ENCODE assay signal across 1 cellular context in the genomic region with DNA sequence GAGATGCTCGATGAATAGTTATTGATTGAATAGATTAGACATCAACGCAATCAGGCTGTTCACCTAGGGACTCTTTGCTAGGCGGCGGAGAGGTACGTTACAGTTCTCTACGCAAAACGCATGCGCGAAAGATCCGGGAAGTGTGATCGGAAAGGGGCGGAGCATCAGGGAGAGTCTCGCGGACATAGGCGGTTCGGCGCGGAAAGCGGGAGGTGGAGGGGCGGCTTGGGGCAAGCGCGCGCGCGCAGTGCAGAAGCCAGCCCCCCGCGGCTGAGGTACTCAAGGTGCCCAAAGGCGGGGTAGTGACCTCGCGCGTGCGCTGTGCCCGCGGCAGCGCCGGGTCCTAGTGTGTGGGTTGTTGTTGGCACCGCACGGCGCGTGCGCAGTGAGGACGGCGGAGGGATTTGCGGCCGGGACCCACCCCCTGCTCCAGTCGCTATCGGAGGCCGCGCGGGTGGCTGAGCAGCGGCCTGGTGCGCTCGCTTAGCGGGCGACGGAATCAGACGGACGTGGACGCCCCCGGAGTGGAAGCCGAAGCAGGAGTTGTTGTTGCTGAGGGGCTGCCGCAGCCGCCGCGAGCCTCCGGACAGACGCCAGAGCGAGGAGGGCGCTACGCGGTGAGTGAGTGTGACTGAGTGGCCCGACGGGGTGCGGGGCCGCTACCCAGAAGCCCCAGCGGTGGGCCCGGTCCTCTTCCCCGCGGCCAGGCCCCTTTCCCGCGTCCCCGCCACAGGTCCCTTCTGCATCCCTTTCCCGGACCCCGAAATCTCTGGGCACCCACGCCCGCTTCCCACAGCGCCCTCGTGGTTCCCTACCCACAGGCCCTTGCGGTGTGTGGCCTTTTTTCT.
TF ChIP-seq lines count a peak whose summit lies in the region.

A gene with protein sequence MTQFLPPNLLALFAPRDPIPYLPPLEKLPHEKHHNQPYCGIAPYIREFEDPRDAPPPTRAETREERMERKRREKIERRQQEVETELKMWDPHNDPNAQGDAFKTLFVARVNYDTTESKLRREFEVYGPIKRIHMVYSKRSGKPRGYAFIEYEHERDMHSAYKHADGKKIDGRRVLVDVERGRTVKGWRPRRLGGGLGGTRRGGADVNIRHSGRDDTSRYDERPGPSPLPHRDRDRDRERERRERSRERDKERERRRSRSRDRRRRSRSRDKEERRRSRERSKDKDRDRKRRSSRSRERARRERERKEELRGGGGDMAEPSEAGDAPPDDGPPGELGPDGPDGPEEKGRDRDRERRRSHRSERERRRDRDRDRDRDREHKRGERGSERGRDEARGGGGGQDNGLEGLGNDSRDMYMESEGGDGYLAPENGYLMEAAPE (plus strand): TSS at position 432 of the 848 bp plus-strand sequence. CDS start 964 bp downstream, outside the sequence.

TF ChIP-seq in WTC11, 78 proteins besides CTCF, POLR2A, EP300 and RAD21 (continued from another document and continues in another):
- TF ChIP-seq JAZF1 (CRISPR knock-in tag; IDR thresholded peaks at IDR 0.05) = no peak
- TF ChIP-seq SP1 (CRISPR knock-in tag; conservative IDR thresholded peaks at IDR 0.05) = peak; percentile 97
- TF ChIP-seq, protein P1, sequence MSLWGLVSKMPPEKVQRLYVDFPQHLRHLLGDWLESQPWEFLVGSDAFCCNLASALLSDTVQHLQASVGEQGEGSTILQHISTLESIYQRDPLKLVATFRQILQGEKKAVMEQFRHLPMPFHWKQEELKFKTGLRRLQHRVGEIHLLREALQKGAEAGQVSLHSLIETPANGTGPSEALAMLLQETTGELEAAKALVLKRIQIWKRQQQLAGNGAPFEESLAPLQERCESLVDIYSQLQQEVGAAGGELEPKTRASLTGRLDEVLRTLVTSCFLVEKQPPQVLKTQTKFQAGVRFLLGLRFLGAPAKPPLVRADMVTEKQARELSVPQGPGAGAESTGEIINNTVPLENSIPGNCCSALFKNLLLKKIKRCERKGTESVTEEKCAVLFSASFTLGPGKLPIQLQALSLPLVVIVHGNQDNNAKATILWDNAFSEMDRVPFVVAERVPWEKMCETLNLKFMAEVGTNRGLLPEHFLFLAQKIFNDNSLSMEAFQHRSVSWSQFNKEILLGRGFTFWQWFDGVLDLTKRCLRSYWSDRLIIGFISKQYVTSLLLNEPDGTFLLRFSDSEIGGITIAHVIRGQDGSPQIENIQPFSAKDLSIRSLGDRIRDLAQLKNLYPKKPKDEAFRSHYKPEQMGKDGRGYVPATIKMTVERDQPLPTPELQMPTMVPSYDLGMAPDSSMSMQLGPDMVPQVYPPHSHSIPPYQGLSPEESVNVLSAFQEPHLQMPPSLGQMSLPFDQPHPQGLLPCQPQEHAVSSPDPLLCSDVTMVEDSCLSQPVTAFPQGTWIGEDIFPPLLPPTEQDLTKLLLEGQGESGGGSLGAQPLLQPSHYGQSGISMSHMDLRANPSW (CRISPR knock-in tag; conservative IDR thresholded peaks at IDR 0.05; ENCODE audit: low read depth) = no peak
- no peak for TF ChIP-seq ZNF138 (CRISPR knock-in tag; conservative IDR thresholded peaks at IDR 0.05)
- no peak for TF ChIP-seq ZNF232 (CRISPR knock-in tag; IDR thresholded peaks at IDR 0.05)
- no peak; the same call in 1 of the 2 replicates for TF ChIP-seq GABPB1 (CRISPR knock-in tag; IDR thresholded peaks at IDR 0.05)
- TF ChIP-seq ESRRA (CRISPR knock-in tag; IDR thresholded peaks at IDR 0.05; ENCODE audit: borderline replicate concordance) = peak; percentile 70; the same call in 1 of the 2 replicates
- no peak for TF ChIP-seq PRRX2 (CRISPR knock-in tag; IDR thresholded peaks at IDR 0.05)
- TF ChIP-seq, protein P2, sequence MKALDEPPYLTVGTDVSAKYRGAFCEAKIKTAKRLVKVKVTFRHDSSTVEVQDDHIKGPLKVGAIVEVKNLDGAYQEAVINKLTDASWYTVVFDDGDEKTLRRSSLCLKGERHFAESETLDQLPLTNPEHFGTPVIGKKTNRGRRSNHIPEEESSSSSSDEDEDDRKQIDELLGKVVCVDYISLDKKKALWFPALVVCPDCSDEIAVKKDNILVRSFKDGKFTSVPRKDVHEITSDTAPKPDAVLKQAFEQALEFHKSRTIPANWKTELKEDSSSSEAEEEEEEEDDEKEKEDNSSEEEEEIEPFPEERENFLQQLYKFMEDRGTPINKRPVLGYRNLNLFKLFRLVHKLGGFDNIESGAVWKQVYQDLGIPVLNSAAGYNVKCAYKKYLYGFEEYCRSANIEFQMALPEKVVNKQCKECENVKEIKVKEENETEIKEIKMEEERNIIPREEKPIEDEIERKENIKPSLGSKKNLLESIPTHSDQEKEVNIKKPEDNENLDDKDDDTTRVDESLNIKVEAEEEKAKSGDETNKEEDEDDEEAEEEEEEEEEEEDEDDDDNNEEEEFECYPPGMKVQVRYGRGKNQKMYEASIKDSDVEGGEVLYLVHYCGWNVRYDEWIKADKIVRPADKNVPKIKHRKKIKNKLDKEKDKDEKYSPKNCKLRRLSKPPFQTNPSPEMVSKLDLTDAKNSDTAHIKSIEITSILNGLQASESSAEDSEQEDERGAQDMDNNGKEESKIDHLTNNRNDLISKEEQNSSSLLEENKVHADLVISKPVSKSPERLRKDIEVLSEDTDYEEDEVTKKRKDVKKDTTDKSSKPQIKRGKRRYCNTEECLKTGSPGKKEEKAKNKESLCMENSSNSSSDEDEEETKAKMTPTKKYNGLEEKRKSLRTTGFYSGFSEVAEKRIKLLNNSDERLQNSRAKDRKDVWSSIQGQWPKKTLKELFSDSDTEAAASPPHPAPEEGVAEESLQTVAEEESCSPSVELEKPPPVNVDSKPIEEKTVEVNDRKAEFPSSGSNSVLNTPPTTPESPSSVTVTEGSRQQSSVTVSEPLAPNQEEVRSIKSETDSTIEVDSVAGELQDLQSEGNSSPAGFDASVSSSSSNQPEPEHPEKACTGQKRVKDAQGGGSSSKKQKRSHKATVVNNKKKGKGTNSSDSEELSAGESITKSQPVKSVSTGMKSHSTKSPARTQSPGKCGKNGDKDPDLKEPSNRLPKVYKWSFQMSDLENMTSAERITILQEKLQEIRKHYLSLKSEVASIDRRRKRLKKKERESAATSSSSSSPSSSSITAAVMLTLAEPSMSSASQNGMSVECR (CRISPR knock-in tag; IDR thresholded peaks at IDR 0.05; ENCODE audit: borderline replicate concordance) = peak; percentile 88; the same call in 1 of the 2 replicates
- peak; percentile 98 for TF ChIP-seq FOXK1 (CRISPR knock-in tag; IDR thresholded peaks at IDR 0.05)
- TF ChIP-seq, protein P3, sequence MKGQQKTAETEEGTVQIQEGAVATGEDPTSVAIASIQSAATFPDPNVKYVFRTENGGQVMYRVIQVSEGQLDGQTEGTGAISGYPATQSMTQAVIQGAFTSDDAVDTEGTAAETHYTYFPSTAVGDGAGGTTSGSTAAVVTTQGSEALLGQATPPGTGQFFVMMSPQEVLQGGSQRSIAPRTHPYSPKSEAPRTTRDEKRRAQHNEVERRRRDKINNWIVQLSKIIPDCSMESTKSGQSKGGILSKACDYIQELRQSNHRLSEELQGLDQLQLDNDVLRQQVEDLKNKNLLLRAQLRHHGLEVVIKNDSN (CRISPR knock-in tag; IDR thresholded peaks at IDR 0.05) = no peak
- no peak for TF ChIP-seq RELA (CRISPR knock-in tag; IDR thresholded peaks at IDR 0.05; ENCODE audit: borderline replicate concordance)
- TF ChIP-seq ELF4 (CRISPR knock-in tag; IDR thresholded peaks at IDR 0.05; ENCODE audit: low read depth) = no peak
- TF ChIP-seq, protein P4, sequence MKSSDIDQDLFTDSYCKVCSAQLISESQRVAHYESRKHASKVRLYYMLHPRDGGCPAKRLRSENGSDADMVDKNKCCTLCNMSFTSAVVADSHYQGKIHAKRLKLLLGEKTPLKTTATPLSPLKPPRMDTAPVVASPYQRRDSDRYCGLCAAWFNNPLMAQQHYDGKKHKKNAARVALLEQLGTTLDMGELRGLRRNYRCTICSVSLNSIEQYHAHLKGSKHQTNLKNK (CRISPR knock-in tag; IDR thresholded peaks at IDR 0.05) = no peak
- no peak for TF ChIP-seq NR3C1 (CRISPR knock-in tag; conservative IDR thresholded peaks at IDR 0.05; ENCODE audit: low read depth)
- no peak for TF ChIP-seq ATF1 (CRISPR knock-in tag; IDR thresholded peaks at IDR 0.05)
- TF ChIP-seq JUN (CRISPR knock-in tag; IDR thresholded peaks at IDR 0.05) = peak; percentile 82; the same call in 1 of the 2 replicates
- TF ChIP-seq, protein P5, sequence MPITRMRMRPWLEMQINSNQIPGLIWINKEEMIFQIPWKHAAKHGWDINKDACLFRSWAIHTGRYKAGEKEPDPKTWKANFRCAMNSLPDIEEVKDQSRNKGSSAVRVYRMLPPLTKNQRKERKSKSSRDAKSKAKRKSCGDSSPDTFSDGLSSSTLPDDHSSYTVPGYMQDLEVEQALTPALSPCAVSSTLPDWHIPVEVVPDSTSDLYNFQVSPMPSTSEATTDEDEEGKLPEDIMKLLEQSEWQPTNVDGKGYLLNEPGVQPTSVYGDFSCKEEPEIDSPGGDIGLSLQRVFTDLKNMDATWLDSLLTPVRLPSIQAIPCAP (CRISPR knock-in tag; IDR thresholded peaks at IDR 0.05) = no peak
- no peak for TF ChIP-seq ZNF121 (CRISPR knock-in tag; IDR thresholded peaks at IDR 0.05)
- TF ChIP-seq NFYB (CRISPR knock-in tag; conservative IDR thresholded peaks at IDR 0.05; ENCODE audit: low read depth) = no peak
- TF ChIP-seq, protein P6, sequence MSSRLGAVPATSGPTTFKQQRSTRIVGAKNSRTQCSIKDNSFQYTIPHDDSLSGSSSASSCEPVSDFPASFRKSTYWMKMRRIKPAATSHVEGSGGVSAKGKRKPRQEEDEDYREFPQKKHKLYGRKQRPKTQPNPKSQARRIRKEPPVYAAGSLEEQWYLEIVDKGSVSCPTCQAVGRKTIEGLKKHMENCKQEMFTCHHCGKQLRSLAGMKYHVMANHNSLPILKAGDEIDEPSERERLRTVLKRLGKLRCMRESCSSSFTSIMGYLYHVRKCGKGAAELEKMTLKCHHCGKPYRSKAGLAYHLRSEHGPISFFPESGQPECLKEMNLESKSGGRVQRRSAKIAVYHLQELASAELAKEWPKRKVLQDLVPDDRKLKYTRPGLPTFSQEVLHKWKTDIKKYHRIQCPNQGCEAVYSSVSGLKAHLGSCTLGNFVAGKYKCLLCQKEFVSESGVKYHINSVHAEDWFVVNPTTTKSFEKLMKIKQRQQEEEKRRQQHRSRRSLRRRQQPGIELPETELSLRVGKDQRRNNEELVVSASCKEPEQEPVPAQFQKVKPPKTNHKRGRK (CRISPR knock-in tag; IDR thresholded peaks at IDR 0.05; ENCODE audit: borderline replicate concordance) = no peak
- TF ChIP-seq, protein P7, sequence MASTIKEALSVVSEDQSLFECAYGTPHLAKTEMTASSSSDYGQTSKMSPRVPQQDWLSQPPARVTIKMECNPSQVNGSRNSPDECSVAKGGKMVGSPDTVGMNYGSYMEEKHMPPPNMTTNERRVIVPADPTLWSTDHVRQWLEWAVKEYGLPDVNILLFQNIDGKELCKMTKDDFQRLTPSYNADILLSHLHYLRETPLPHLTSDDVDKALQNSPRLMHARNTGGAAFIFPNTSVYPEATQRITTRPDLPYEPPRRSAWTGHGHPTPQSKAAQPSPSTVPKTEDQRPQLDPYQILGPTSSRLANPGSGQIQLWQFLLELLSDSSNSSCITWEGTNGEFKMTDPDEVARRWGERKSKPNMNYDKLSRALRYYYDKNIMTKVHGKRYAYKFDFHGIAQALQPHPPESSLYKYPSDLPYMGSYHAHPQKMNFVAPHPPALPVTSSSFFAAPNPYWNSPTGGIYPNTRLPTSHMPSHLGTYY (CRISPR knock-in tag; IDR thresholded peaks at IDR 0.05) = no peak
- TF ChIP-seq ZNF317 (CRISPR knock-in tag; IDR thresholded peaks at IDR 0.05; ENCODE audit: borderline replicate concordance, low read depth) = no peak
- TF ChIP-seq, protein P8, sequence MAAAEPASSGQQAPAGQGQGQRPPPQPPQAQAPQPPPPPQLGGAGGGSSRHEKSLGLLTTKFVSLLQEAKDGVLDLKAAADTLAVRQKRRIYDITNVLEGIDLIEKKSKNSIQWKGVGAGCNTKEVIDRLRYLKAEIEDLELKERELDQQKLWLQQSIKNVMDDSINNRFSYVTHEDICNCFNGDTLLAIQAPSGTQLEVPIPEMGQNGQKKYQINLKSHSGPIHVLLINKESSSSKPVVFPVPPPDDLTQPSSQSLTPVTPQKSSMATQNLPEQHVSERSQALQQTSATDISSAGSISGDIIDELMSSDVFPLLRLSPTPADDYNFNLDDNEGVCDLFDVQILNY (CRISPR knock-in tag; IDR thresholded peaks at IDR 0.05) = peak; percentile 82
- no peak for TF ChIP-seq SOX15 (CRISPR knock-in tag; IDR thresholded peaks at IDR 0.05)
- TF ChIP-seq FOXJ3 (CRISPR knock-in tag; IDR thresholded peaks at IDR 0.05; ENCODE audit: borderline replicate concordance) = no peak
- TF ChIP-seq, protein P9, sequence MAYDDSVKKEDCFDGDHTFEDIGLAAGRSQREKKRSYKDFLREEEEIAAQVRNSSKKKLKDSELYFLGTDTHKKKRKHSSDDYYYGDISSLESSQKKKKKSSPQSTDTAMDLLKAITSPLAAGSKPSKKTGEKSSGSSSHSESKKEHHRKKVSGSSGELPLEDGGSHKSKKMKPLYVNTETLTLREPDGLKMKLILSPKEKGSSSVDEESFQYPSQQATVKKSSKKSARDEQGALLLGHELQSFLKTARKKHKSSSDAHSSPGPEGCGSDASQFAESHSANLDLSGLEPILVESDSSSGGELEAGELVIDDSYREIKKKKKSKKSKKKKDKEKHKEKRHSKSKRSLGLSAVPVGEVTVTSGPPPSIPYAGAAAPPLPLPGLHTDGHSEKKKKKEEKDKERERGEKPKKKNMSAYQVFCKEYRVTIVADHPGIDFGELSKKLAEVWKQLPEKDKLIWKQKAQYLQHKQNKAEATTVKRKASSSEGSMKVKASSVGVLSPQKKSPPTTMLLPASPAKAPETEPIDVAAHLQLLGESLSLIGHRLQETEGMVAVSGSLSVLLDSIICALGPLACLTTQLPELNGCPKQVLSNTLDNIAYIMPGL (CRISPR knock-in tag; IDR thresholded peaks at IDR 0.05) = peak; percentile 89; the same call in 1 of the 2 replicates
- TF ChIP-seq, protein P10, sequence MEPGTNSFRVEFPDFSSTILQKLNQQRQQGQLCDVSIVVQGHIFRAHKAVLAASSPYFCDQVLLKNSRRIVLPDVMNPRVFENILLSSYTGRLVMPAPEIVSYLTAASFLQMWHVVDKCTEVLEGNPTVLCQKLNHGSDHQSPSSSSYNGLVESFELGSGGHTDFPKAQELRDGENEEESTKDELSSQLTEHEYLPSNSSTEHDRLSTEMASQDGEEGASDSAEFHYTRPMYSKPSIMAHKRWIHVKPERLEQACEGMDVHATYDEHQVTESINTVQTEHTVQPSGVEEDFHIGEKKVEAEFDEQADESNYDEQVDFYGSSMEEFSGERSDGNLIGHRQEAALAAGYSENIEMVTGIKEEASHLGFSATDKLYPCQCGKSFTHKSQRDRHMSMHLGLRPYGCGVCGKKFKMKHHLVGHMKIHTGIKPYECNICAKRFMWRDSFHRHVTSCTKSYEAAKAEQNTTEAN (CRISPR knock-in tag; IDR thresholded peaks at IDR 0.05) = peak; percentile 95
- TF ChIP-seq ETV6 (CRISPR knock-in tag; IDR thresholded peaks at IDR 0.05) = peak; percentile 78
- no peak for TF ChIP-seq NR2C2 (CRISPR knock-in tag; IDR thresholded peaks at IDR 0.05)
- TF ChIP-seq ZNF219 (CRISPR knock-in tag; IDR thresholded peaks at IDR 0.05; ENCODE audit: borderline replicate concordance) = no peak
